In genomic region chr4:15336410-15337184, GRCh38 we compare ENCODE assay signal across 13 cellular contexts.
A peak's percentile ranks its signal among the peaks of the same experiment; 100 is the strongest.
DNase-seq lines count a peak whose midpoint lies in the region; ATAC-seq and TF ChIP-seq lines count a peak whose summit lies in the region.
"Had no signal": no experiment of that assay in that cellular context is flagged by ENCODE, and none has a peak within 500 bp of the region (broad histone marks: within the 10 kb centered on the region; RNA-seq: fewer than 3 reads in every experiment).

No MANE protein-coding gene starts in this region.

- H3K4me1 ChIP-seq in HEK293 (ENCODE audit: control insufficient read depth, insufficient read depth, low read length) (no peaks in the 10 kb centered on the region), adipocyte (ENCODE audit: control insufficient read depth, insufficient read depth, low read length) (peaks cover 22% of the 10 kb centered on the region), thoracic aorta (ENCODE audit: control insufficient read depth in 1 of 2, low read depth in 2 of 2) (peaks cover 15 to 70% of the 10 kb centered on the region in 2 donors)

- POLR2A ChIA-PET in HEK293 (lab: Yijun Ruan, JAX), result no interaction called here

- no peak overlapping the region for H3K4me3 ChIP-seq in HEK293 (ENCODE audit: low read depth, low read length)
- H3K4me3 ChIP-seq in adipocyte (ENCODE audit: low read length), result no peak overlapping the region
- H3K4me3 ChIP-seq in thoracic aorta, result no peak overlapping the region
- H3K4me3 ChIP-seq: coronary artery, SJCRH30, smooth muscle cell had no signal

- TF ChIP-seq CTCF in HEK293 (tag by site-specific recombination; IDR thresholded peaks at IDR 0.05) (no peak), thoracic aorta (IDR thresholded peaks at IDR 0.05) (no peak)

- H3K9ac ChIP-seq in adipocyte (ENCODE audit: low read length), result no peak overlapping the region

- H3K27me3 ChIP-seq in adipocyte (replicated peaks; ENCODE audit: control insufficient read depth, insufficient read depth, low read length), result no peaks in the 10 kb centered on the region
- H3K27me3 ChIP-seq in thoracic aorta (replicated peaks; ENCODE audit: insufficient read depth), result no peaks in the 10 kb centered on the region
- H3K27me3 ChIP-seq: SJCRH30 had no signal

- H3K27ac ChIP-seq in HEK293 (ENCODE audit: extremely low read depth, low read depth, low read length), result no peak overlapping the region
- H3K27ac ChIP-seq in thoracic aorta, result no peak overlapping the region
- H3K27ac ChIP-seq: coronary artery, SJCRH30 had no signal

- DNase-seq in adipocyte (ENCODE audit: low read depth), result peak; percentile 55
- DNase-seq in hepatic stellate cell (ENCODE audit: low spot score), result peak; percentile 68
- no peak for DNase-seq in thoracic aorta (ENCODE audit: low spot score)
- DNase-seq in activated CD4-positive, alpha-beta T cell treated with anti-CD3 and anti-CD28 coated beads for 48 hours, result no peak
- DNase-seq in SIG-M5 treated with dmso at 0.1 percent for 504 hours (lab: John Stamatoyannopoulos, UW; ENCODE audit: unreplicated experiment), result no peak
- no peak for DNase-seq in superior temporal gyrus (ENCODE audit: extremely low spot score)
- DNase-seq: activated effector memory CD4-positive, alpha-beta T cell treated with anti-CD3 and anti-CD28 coated beads, Interleukin-2, amount 50 U/mL, for 16 hours; naive thymus-derived CD4-positive, alpha-beta T cell; NCI-H345; SJCRH30 had no signal

- CTCF ChIA-PET in HEK293 (lab: Yijun Ruan, JAX), result no interaction called here

- no peaks in the 10 kb centered on the region for H3K36me3 ChIP-seq in HEK293 (ENCODE audit: control insufficient read depth in 2 of 2, insufficient read depth in 1 of 2, low read length in 2 of 2)
- no peaks in the 10 kb centered on the region for H3K36me3 ChIP-seq in adipocyte (ENCODE audit: control insufficient read depth, insufficient read depth, low read length, severe bottlenecking)
- no peaks in the 10 kb centered on the region for H3K36me3 ChIP-seq in thoracic aorta
- H3K36me3 ChIP-seq: SJCRH30 had no signal

- ATAC-seq in thoracic aorta (ENCODE audit: insufficient number of reproducible peaks, low FRiP score, low read depth), result peak; percentile 46
- ATAC-seq: naive thymus-derived CD4-positive, alpha-beta T cell had no signal

- H3K9me3 ChIP-seq in HEK293 (ENCODE audit: control insufficient read depth, insufficient read depth, low read depth, low read length), result no peaks in the 10 kb centered on the region
- H3K9me3 ChIP-seq in adipocyte (ENCODE audit: control insufficient read depth, low read length), result no peaks in the 10 kb centered on the region
- H3K9me3 ChIP-seq in thoracic aorta, result no peaks in the 10 kb centered on the region
- H3K9me3 ChIP-seq: SJCRH30 had no signal

TF ChIP-seq in HEK293, 187 proteins besides CTCF, POLR2A, EP300 and RAD21:
- TF ChIP-seq EGR2 (tag by site-specific recombination; IDR thresholded peaks at IDR 0.05; ENCODE audit: low read depth), result no peak
- TF ChIP-seq GLIS1 (tag by site-specific recombination; IDR thresholded peaks at IDR 0.05), result peak; percentile 26; the same call in 1 of the 2 replicates
TF ChIP-seq in HEK293: peak in this region for 1.

Comparison
In these comparisons a context has a peak if more than half of its experiments do, and no peak if none do; other contexts are left out.
1. DNase-seq: peak in adipocyte (single experiment) and hepatic stellate cell (single experiment); none in thoracic aorta (single experiment), activated CD4-positive, alpha-beta T cell treated with anti-CD3 and anti-CD28 coated beads for 48 hours (single experiment), SIG-M5 treated with dmso at 0.1 percent for 504 hours (single experiment) and superior temporal gyrus (single experiment).